In genomic region chr19:40585241-40585640, GRCh38 we compare ENCODE assay signal across 23 cellular contexts.
DNase-seq lines count a peak whose midpoint lies in the region; ATAC-seq and TF ChIP-seq lines count a peak whose summit lies in the region.
"Had no signal": no experiment of that assay in that cellular context is flagged by ENCODE, and none has a peak within 500 bp of the region (broad histone marks: within the 10 kb centered on the region; RNA-seq: fewer than 3 reads in every experiment).

No MANE protein-coding gene starts in this region.

- TF ChIP-seq CTCF in RWPE1 (conservative IDR thresholded peaks at IDR 0.05; ENCODE audit: low read depth): no peak

- H3K27ac Mint-ChIP-seq in T-helper 1 cell treated with Interleukin-12 subunit alpha and Interleukin-12 subunit beta and Interleukin-4 antibody, amounts not matched to agents 30 μg/mL and 1 μg/mL, for 36 hours: peak overlapping the region; percentile 85
- peak overlapping the region; percentile 23 for H3K27ac Mint-ChIP-seq in stimulated activated effector memory CD8-positive, alpha-beta T cell treated with anti-CD3 and anti-CD28 coated beads, Interleukin-12 subunit alpha, Interleukin-12 subunit beta, amount 100 ng/mL, for 72 hours
- H3K27ac Mint-ChIP-seq: activated CD8-positive, alpha-beta T cell treated with anti-CD3 and anti-CD28 coated beads, Interleukin-2, amount 10 ng/mL, durations not matched to agents 7 days and 5 days had no signal

- H3K4me1 Mint-ChIP-seq in T-helper 1 cell treated with Interleukin-12 subunit alpha and Interleukin-12 subunit beta and Interleukin-4 antibody, amounts not matched to agents 30 μg/mL and 1 μg/mL, for 36 hours (ENCODE audit: low read depth): peaks cover 10% of the 10 kb centered on the region
- H3K4me1 Mint-ChIP-seq in stimulated activated effector memory CD8-positive, alpha-beta T cell treated with anti-CD3 and anti-CD28 coated beads, Interleukin-12 subunit alpha, Interleukin-12 subunit beta, amount 100 ng/mL, for 72 hours: peaks cover 21% of the 10 kb centered on the region

- H3K9me3 Mint-ChIP-seq in T-helper 1 cell treated with Interleukin-12 subunit alpha and Interleukin-12 subunit beta and Interleukin-4 antibody, amounts not matched to agents 30 μg/mL and 1 μg/mL, for 36 hours: no peaks in the 10 kb centered on the region
- no peaks in the 10 kb centered on the region for H3K9me3 Mint-ChIP-seq in stimulated activated effector memory CD8-positive, alpha-beta T cell treated with anti-CD3 and anti-CD28 coated beads, Interleukin-12 subunit alpha, Interleukin-12 subunit beta, amount 100 ng/mL, for 72 hours
- H3K9me3 Mint-ChIP-seq: activated T-helper 17 cell treated with anti-CD3 and anti-CD28 coated beads, Interleukin-2, amount 50 U/mL, for 72 hours; naive thymus-derived CD8-positive, alpha-beta T cell had no signal

- CTCF ChIA-PET in RWPE1 (lab: Yijun Ruan, JAX): no interaction called here

- ATAC-seq in stimulated activated effector memory CD8-positive, alpha-beta T cell treated with anti-CD3 and anti-CD28 coated beads, Interleukin-12 subunit alpha, Interleukin-12 subunit beta, amount 100 ng/mL, for 72 hours: no peak
- ATAC-seq: activated CD8-positive, alpha-beta T cell treated with anti-CD3 and anti-CD28 coated beads, Interleukin-2, amount 10 ng/mL, durations not matched to agents 7 days and 5 days; K562; naive thymus-derived CD8-positive, alpha-beta T cell had no signal

- peak overlapping the region; percentile 78 for H3K27ac ChIP-seq in RWPE1
- H3K27ac ChIP-seq: VCaP had no signal

- H3K36me3 Mint-ChIP-seq in T-helper 1 cell treated with Interleukin-12 subunit alpha and Interleukin-12 subunit beta and Interleukin-4 antibody, amounts not matched to agents 30 μg/mL and 1 μg/mL, for 36 hours (ENCODE audit: low read depth): peaks cover 46% of the 10 kb centered on the region
- H3K36me3 Mint-ChIP-seq in stimulated activated effector memory CD8-positive, alpha-beta T cell treated with anti-CD3 and anti-CD28 coated beads, Interleukin-12 subunit alpha, Interleukin-12 subunit beta, amount 100 ng/mL, for 72 hours: peaks cover 94% of the 10 kb centered on the region

- H3K4me3 Mint-ChIP-seq in T-helper 1 cell treated with Interleukin-12 subunit alpha and Interleukin-12 subunit beta and Interleukin-4 antibody, amounts not matched to agents 30 μg/mL and 1 μg/mL, for 36 hours: no peak overlapping the region
- no peak overlapping the region for H3K4me3 Mint-ChIP-seq in stimulated activated effector memory CD8-positive, alpha-beta T cell treated with anti-CD3 and anti-CD28 coated beads, Interleukin-12 subunit alpha, Interleukin-12 subunit beta, amount 100 ng/mL, for 72 hours
- H3K4me3 Mint-ChIP-seq: activated CD4-positive, alpha-beta T cell treated with anti-CD3 and anti-CD28 coated beads for 36 hours; activated CD8-positive, alpha-beta T cell treated with anti-CD3 and anti-CD28 coated beads, Interleukin-2, amount 10 ng/mL, durations not matched to agents 7 days and 5 days; activated T-helper 17 cell treated with anti-CD3 and anti-CD28 coated beads, Interleukin-2, amount 50 U/mL, for 72 hours; naive thymus-derived CD8-positive, alpha-beta T cell had no signal

- DNase-seq in T-helper 1 cell: no peak
- DNase-seq in RWPE1 (ENCODE audit: low spot score): no peak
- peak; percentile 67 for DNase-seq in glomerular visceral epithelial cell (ENCODE audit: extremely low spot score)
- no peak for DNase-seq in stimulated activated effector memory CD8-positive, alpha-beta T cell treated with anti-CD3 and anti-CD28 coated beads, Interleukin-12 subunit alpha, Interleukin-12 subunit beta, amount 100 ng/mL, for 72 hours (ENCODE audit: low spot score in 2 of 2)
- DNase-seq in NCI-H2171 treated with DMSO at 0.1 percent for 48 hours (lab: John Stamatoyannopoulos, UW): no peak
- no peak for DNase-seq in AG20443 (ENCODE audit: low spot score)
- DNase-seq in activated gamma-delta T cell treated with Interleukin-2 at 50 U/mL for 16 hours: no peak
- DNase-seq: activated CD4-positive, alpha-beta T cell treated with anti-CD3 and anti-CD28 coated beads for 36 hours; activated CD8-positive, alpha-beta T cell treated with anti-CD3 and anti-CD28 coated beads, Interleukin-2, amount 10 ng/mL, durations not matched to agents 7 days and 5 days; activated naive CD4-positive, alpha-beta T cell treated with anti-CD3 and anti-CD28 coated beads, Interleukin-2, amount 50 U/mL, for 16 hours; amygdala; BE2C; DMS153; effector CD4-positive, alpha-beta T cell; islet precursor cell; naive thymus-derived CD8-positive, alpha-beta T cell; NCI-H524 treated with DMSO at 0.1 percent for 48 hours; stimulated activated naive CD4-positive, alpha-beta T cell; T-helper 9 cell had no signal

- POLR2A ChIA-PET in RWPE1 (lab: Yijun Ruan, JAX; ENCODE audit: low non-redundant PET): no interaction called here

- H3K27me3 Mint-ChIP-seq in T-helper 1 cell treated with Interleukin-12 subunit alpha and Interleukin-12 subunit beta and Interleukin-4 antibody, amounts not matched to agents 30 μg/mL and 1 μg/mL, for 36 hours (ENCODE audit: low read depth): no peaks in the 10 kb centered on the region
- H3K27me3 Mint-ChIP-seq: activated CD4-positive, alpha-beta T cell treated with anti-CD3 and anti-CD28 coated beads for 36 hours; activated T-helper 17 cell treated with anti-CD3 and anti-CD28 coated beads, Interleukin-2, amount 50 U/mL, for 72 hours; naive thymus-derived CD8-positive, alpha-beta T cell had no signal
